Comparison of ENCODE assay signal across 26 cellular contexts in genomic region chr1:236725638-236726037, GRCh38. TPM values are rescaled to one million over a fixed set of nuclear protein-coding genes. Genes with fewer than 3 reads are reported as not detected.
"Had no signal": no experiment of that assay in that cellular context is flagged by ENCODE, and none has a peak within 500 bp of the region (broad histone marks: within the 10 kb centered on the region; RNA-seq: fewer than 3 reads in every experiment).

No MANE protein-coding gene starts in this region.

- H3K27ac ChIP-seq: coronary artery, dorsolateral prefrontal cortex, epithelial cell of prostate, esophagus squamous epithelium, lower lobe of right lung had no signal

- H3K27ac Mint-ChIP-seq: effector memory CD8-positive, alpha-beta T cell; endodermal cell; mesothelial cell of epicardium; naive thymus-derived CD4-positive, alpha-beta T cell had no signal

- H3K36me3 Mint-ChIP-seq: mesothelial cell of epicardium; naive thymus-derived CD4-positive, alpha-beta T cell had no signal

- H3K4me1 ChIP-seq: esophagus squamous epithelium, lower lobe of right lung had no signal

- H3K4me3 Mint-ChIP-seq: effector memory CD8-positive, alpha-beta T cell; endodermal cell; mesothelial cell of epicardium had no signal

- H3K9me3 Mint-ChIP-seq: effector memory CD8-positive, alpha-beta T cell; endodermal cell; mesothelial cell of epicardium had no signal

- H3K4me1 Mint-ChIP-seq: mesothelial cell of epicardium; naive thymus-derived CD4-positive, alpha-beta T cell had no signal

- H3K9me3 ChIP-seq: esophagus squamous epithelium, gastrocnemius medialis, heart right ventricle, lower lobe of right lung, mucosa of descending colon had no signal

- H3K27me3 ChIP-seq: dorsolateral prefrontal cortex, esophagus squamous epithelium, gastrocnemius medialis, heart right ventricle had no signal

- H3K4me3 ChIP-seq: coronary artery, dorsolateral prefrontal cortex, esophagus squamous epithelium, gastrocnemius medialis, heart right ventricle, lower lobe of right lung, mucosa of descending colon had no signal

- DNase-seq: dermis blood vessel endothelial cell; dorsolateral prefrontal cortex; effector CD4-positive, alpha-beta T cell; effector memory CD8-positive, alpha-beta T cell; endodermal cell; erythroblast; esophagus squamous epithelium; foreskin fibroblast; gastrocnemius medialis; glutamatergic neuron; head of caudate nucleus; heart right ventricle; hippocampal formation; left colon; left ventricle myocardium superior; lower lobe of right lung; mesenchymal stem cell; mucosa of descending colon; naive thymus-derived CD4-positive, alpha-beta T cell had no signal

- H3K36me3 ChIP-seq: esophagus squamous epithelium, lower lobe of right lung had no signal

- ATAC-seq: effector memory CD8-positive, alpha-beta T cell; esophagus mucosa; gastrocnemius medialis; heart right ventricle; left colon; left lobe of liver; left ventricle myocardium superior; lower lobe of right lung; mucosa of descending colon; naive thymus-derived CD4-positive, alpha-beta T cell had no signal

RNA-seq across cellular contexts. Expression of gene ACTN2, which starts 39.3 kb away (rescaled TPM):
- total RNA-seq: dermis blood vessel endothelial cell; glomerular endothelial cell; left colon; left lobe of liver; naive thymus-derived CD4-positive, alpha-beta T cell had no signal
- polyA plus RNA-seq: keratinocyte; naive thymus-derived CD4-positive, alpha-beta T cell had no signal
